In genomic region chr6:55255061-55255571, GRCh38 we compare ENCODE assay signal across 17 cellular contexts.
DNase-seq lines count a peak whose midpoint lies in the region; ATAC-seq and TF ChIP-seq lines count a peak whose summit lies in the region.
"Had no signal": no experiment of that assay in that cellular context is flagged by ENCODE, and none has a peak within 500 bp of the region (broad histone marks: within the 10 kb centered on the region; RNA-seq: fewer than 3 reads in every experiment).

No MANE protein-coding gene starts in this region.

- H3K4me2 ChIP-seq in GM23338 = no peak overlapping the region
- H3K4me2 ChIP-seq: BLaER1 had no signal

- H3K4me3 ChIP-seq in A673 (ENCODE audit: low read depth, low read length, poor library complexity, severe bottlenecking) (no peak overlapping the region), GM23338 (no peak overlapping the region), mucosa of descending colon (no peak overlapping the region), tibial artery (no peak overlapping the region)
- H3K4me3 ChIP-seq: BLaER1 had no signal

- TF ChIP-seq CTCF in A673 (conservative IDR thresholded peaks at IDR 0.05; ENCODE audit: low read depth, low read length) (no peak), GM23338 (conservative IDR thresholded peaks at IDR 0.05; ENCODE audit: low read depth in 2 of 2) (no peak), mucosa of descending colon (IDR thresholded peaks at IDR 0.05) (no peak), tibial artery (IDR thresholded peaks at IDR 0.05) (no peak)

- no peaks in the 10 kb centered on the region for H3K27me3 Mint-ChIP-seq in GM23338 (ENCODE audit: insufficient read depth, low read depth, poor library complexity)
- no peaks in the 10 kb centered on the region for H3K27me3 Mint-ChIP-seq in effector memory CD8-positive, alpha-beta T cell
- H3K27me3 Mint-ChIP-seq: CD4-positive, alpha-beta memory T cell had no signal

- no peak overlapping the region for H2AFZ ChIP-seq in GM23338

- ATAC-seq in GM23338 (no peak), mucosa of descending colon (peak; percentile 41)
- no peak for ATAC-seq in effector memory CD8-positive, alpha-beta T cell (replicated peaks)
- ATAC-seq: Panc1 had no signal

- no peak overlapping the region for H3K4me3 Mint-ChIP-seq in GM23338
- H3K4me3 Mint-ChIP-seq in effector memory CD8-positive, alpha-beta T cell = no peak overlapping the region
- H3K4me3 Mint-ChIP-seq: CD4-positive, alpha-beta memory T cell had no signal

- H3K9me3 ChIP-seq in A673 (ENCODE audit: low read depth, low read length, poor library complexity, severe bottlenecking) (no peaks in the 10 kb centered on the region), mucosa of descending colon (no peaks in the 10 kb centered on the region), tibial artery (no peaks in the 10 kb centered on the region)
- H3K9me3 ChIP-seq: BLaER1 had no signal

- H3K36me3 ChIP-seq in A673 (ENCODE audit: insufficient read depth, low read length, poor library complexity, severe bottlenecking) = no peaks in the 10 kb centered on the region
- H3K36me3 ChIP-seq in GM23338 (ENCODE audit: insufficient read depth) = no peaks in the 10 kb centered on the region
- H3K36me3 ChIP-seq in mucosa of descending colon (ENCODE audit: low read depth) = no peaks in the 10 kb centered on the region
- no peaks in the 10 kb centered on the region for H3K36me3 ChIP-seq in tibial artery
- H3K36me3 ChIP-seq: BLaER1 had no signal

- no peaks in the 10 kb centered on the region for H3K27me3 ChIP-seq in A673 (replicated peaks; ENCODE audit: insufficient read depth, low read depth, low read length, poor library complexity)
- H3K27me3 ChIP-seq in GM23338 (ENCODE audit: insufficient read depth) = no peaks in the 10 kb centered on the region
- no peaks in the 10 kb centered on the region for H3K27me3 ChIP-seq in tibial artery
- H3K27me3 ChIP-seq: BLaER1 had no signal

- H3K27ac Mint-ChIP-seq in GM23338 = peak overlapping the region; percentile 39; the same call in 1 of the 2 replicates
- H3K27ac Mint-ChIP-seq in effector memory CD8-positive, alpha-beta T cell = no peak overlapping the region
- H3K27ac Mint-ChIP-seq: CD4-positive, alpha-beta memory T cell had no signal

- H3K27ac ChIP-seq in A673 (ENCODE audit: low read depth, low read length, poor library complexity, severe bottlenecking) (no peak overlapping the region), GM23338 (ENCODE audit: low read depth) (no peak overlapping the region), tibial artery (no peak overlapping the region)
- H3K27ac ChIP-seq: BLaER1 had no signal

- POLR2A ChIA-PET in A673 (lab: Charles Lee; ENCODE audit: low non-redundant PET) = no interaction called here

- H3K36me3 Mint-ChIP-seq in GM23338 (ENCODE audit: low read depth) = no peaks in the 10 kb centered on the region
- no peaks in the 10 kb centered on the region for H3K36me3 Mint-ChIP-seq in effector memory CD8-positive, alpha-beta T cell (ENCODE audit: insufficient read depth)
- H3K36me3 Mint-ChIP-seq: CD4-positive, alpha-beta memory T cell had no signal

- peak; percentile 3 for DNase-seq in A673 (ENCODE audit: low spot score)
- no peak for DNase-seq in GM23338 (ENCODE audit: low spot score)
- peak; percentile 87 for DNase-seq in NCI-H69 (lab: John Stamatoyannopoulos, UW)
- no peak for DNase-seq in mucosa of descending colon
- DNase-seq in effector memory CD8-positive, alpha-beta T cell = no peak
- no peak for DNase-seq in HT-29 (ENCODE audit: low spot score)
- no peak for DNase-seq in tibial artery
- DNase-seq: CD4-positive, alpha-beta memory T cell; DMS79; HCEC 1CT; Kasumi-1; MM.1S; NCI-H1092; NCI-H1436 treated with DMSO at 0.1 percent for 48 hours; NCI-H446 treated with DMSO at 0.1 percent for 48 hours had no signal

- CTCF ChIA-PET in A673 (lab: Charles Lee) = no interaction called here

- no peaks in the 10 kb centered on the region for H4K20me1 ChIP-seq in GM23338 (replicated peaks; ENCODE audit: insufficient read depth)
- H4K20me1 ChIP-seq: BLaER1 had no signal

- no peaks in the 10 kb centered on the region for H3F3A ChIP-seq in GM23338 (replicated peaks; ENCODE audit: low read depth)

- H3K4me1 ChIP-seq in A673 (ENCODE audit: insufficient read depth, low read length, poor library complexity, severe bottlenecking) (no peaks in the 10 kb centered on the region), GM23338 (ENCODE audit: insufficient read depth) (peaks cover 15% of the 10 kb centered on the region), mucosa of descending colon (ENCODE audit: low read depth) (no peaks in the 10 kb centered on the region), tibial artery (no peaks in the 10 kb centered on the region)
- H3K4me1 ChIP-seq: BLaER1 had no signal

- intact Hi-C loops in A673 (cut with micrococcal nuclease; ENCODE audit: unreplicated experiment) (no loop called here), mucosa of descending colon (cut with DNase I, micrococcal nuclease) (no loop called here), tibial artery (cut with DNase I; ENCODE audit: low total_unique reads) (no loop called here)

- H3K79me2 ChIP-seq in GM23338 (replicated peaks; ENCODE audit: insufficient read depth) = no peaks in the 10 kb centered on the region

- no peaks in the 10 kb centered on the region for H3K9me2 ChIP-seq in GM23338 (ENCODE audit: insufficient read depth)

- no TSS peak for BruUV-seq in A673 (replicated peaks; lab: Mats Ljungman, UMichigan)

- no peaks in the 10 kb centered on the region for H3K9me3 Mint-ChIP-seq in GM23338
- peaks cover 0 to 9% of the 10 kb centered on the region in 2 donors for H3K9me3 Mint-ChIP-seq in effector memory CD8-positive, alpha-beta T cell

- peaks cover 20% of the 10 kb centered on the region for H3K4me1 Mint-ChIP-seq in GM23338
- no peaks in the 10 kb centered on the region for H3K4me1 Mint-ChIP-seq in effector memory CD8-positive, alpha-beta T cell (ENCODE audit: low read depth in 2 of 2)
- H3K4me1 Mint-ChIP-seq: CD4-positive, alpha-beta memory T cell had no signal

TF ChIP-seq in GM23338, 12 proteins besides CTCF, POLR2A, EP300 and RAD21:
- TF ChIP-seq EZH2phosphoT487 (IDR thresholded peaks at IDR 0.05; ENCODE audit: unreplicated experiment) = no peak
- TF ChIP-seq POLR2AphosphoS5 (IDR thresholded peaks at IDR 0.05; ENCODE audit: low read depth) = no peak

Comparison
In these comparisons a context has a peak if more than half of its experiments do, and no peak if none do; other contexts are left out.
1. DNase-seq: peak in A673 (single experiment) and NCI-H69 (single experiment); none in GM23338 (single experiment), mucosa of descending colon (0 of 3), effector memory CD8-positive, alpha-beta T cell (0 of 3), HT-29 (single experiment) and tibial artery (0 of 2).